ENCODE assay signal across 2 cellular contexts in genomic region chr19:42693760-42694350, GRCh38.
TF ChIP-seq lines count a peak whose summit lies in the region.

No MANE protein-coding gene starts in this region.

TF ChIP-seq in WTC11, 78 proteins besides CTCF, POLR2A, EP300 and RAD21 (continued from another document):
- TF ChIP-seq, protein P1, sequence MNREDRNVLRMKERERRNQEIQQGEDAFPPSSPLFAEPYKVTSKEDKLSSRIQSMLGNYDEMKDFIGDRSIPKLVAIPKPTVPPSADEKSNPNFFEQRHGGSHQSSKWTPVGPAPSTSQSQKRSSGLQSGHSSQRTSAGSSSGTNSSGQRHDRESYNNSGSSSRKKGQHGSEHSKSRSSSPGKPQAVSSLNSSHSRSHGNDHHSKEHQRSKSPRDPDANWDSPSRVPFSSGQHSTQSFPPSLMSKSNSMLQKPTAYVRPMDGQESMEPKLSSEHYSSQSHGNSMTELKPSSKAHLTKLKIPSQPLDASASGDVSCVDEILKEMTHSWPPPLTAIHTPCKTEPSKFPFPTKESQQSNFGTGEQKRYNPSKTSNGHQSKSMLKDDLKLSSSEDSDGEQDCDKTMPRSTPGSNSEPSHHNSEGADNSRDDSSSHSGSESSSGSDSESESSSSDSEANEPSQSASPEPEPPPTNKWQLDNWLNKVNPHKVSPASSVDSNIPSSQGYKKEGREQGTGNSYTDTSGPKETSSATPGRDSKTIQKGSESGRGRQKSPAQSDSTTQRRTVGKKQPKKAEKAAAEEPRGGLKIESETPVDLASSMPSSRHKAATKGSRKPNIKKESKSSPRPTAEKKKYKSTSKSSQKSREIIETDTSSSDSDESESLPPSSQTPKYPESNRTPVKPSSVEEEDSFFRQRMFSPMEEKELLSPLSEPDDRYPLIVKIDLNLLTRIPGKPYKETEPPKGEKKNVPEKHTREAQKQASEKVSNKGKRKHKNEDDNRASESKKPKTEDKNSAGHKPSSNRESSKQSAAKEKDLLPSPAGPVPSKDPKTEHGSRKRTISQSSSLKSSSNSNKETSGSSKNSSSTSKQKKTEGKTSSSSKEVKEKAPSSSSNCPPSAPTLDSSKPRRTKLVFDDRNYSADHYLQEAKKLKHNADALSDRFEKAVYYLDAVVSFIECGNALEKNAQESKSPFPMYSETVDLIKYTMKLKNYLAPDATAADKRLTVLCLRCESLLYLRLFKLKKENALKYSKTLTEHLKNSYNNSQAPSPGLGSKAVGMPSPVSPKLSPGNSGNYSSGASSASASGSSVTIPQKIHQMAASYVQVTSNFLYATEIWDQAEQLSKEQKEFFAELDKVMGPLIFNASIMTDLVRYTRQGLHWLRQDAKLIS (CRISPR knock-in tag; IDR thresholded peaks at IDR 0.05; ENCODE audit: borderline replicate concordance) = no peak
- TF ChIP-seq ZNF121 (CRISPR knock-in tag; IDR thresholded peaks at IDR 0.05) = peak; percentile 97
- no peak for TF ChIP-seq ZNF138 (CRISPR knock-in tag; conservative IDR thresholded peaks at IDR 0.05)

TF ChIP-seq in HepG2, 621 proteins besides CTCF, POLR2A, EP300 and RAD21 (continued from another document):
- no peak for TF ChIP-seq ZBTB43 (CRISPR knock-in tag; conservative IDR thresholded peaks at IDR 0.05)
- TF ChIP-seq, protein P2, sequence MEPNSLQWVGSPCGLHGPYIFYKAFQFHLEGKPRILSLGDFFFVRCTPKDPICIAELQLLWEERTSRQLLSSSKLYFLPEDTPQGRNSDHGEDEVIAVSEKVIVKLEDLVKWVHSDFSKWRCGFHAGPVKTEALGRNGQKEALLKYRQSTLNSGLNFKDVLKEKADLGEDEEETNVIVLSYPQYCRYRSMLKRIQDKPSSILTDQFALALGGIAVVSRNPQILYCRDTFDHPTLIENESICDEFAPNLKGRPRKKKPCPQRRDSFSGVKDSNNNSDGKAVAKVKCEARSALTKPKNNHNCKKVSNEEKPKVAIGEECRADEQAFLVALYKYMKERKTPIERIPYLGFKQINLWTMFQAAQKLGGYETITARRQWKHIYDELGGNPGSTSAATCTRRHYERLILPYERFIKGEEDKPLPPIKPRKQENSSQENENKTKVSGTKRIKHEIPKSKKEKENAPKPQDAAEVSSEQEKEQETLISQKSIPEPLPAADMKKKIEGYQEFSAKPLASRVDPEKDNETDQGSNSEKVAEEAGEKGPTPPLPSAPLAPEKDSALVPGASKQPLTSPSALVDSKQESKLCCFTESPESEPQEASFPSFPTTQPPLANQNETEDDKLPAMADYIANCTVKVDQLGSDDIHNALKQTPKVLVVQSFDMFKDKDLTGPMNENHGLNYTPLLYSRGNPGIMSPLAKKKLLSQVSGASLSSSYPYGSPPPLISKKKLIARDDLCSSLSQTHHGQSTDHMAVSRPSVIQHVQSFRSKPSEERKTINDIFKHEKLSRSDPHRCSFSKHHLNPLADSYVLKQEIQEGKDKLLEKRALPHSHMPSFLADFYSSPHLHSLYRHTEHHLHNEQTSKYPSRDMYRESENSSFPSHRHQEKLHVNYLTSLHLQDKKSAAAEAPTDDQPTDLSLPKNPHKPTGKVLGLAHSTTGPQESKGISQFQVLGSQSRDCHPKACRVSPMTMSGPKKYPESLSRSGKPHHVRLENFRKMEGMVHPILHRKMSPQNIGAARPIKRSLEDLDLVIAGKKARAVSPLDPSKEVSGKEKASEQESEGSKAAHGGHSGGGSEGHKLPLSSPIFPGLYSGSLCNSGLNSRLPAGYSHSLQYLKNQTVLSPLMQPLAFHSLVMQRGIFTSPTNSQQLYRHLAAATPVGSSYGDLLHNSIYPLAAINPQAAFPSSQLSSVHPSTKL (CRISPR knock-in tag; IDR thresholded peaks at IDR 0.05) = no peak
- no peak for TF ChIP-seq THRA (CRISPR knock-in tag; IDR thresholded peaks at IDR 0.05; ENCODE audit: borderline replicate concordance)
- no peak for TF ChIP-seq ZNF780A (CRISPR knock-in tag; IDR thresholded peaks at IDR 0.05)
- no peak for TF ChIP-seq ZNF350 (CRISPR knock-in tag; IDR thresholded peaks at IDR 0.05; ENCODE audit: borderline replicate concordance, low read depth)
- TF ChIP-seq SMC3 (IDR thresholded peaks at IDR 0.05; ENCODE audit: low read length) = peak; percentile 11; the same call in 1 of the 2 replicates
- TF ChIP-seq NFATC3 (CRISPR knock-in tag; IDR thresholded peaks at IDR 0.05) = no peak
- no peak for TF ChIP-seq NKX3-1 (CRISPR knock-in tag; IDR thresholded peaks at IDR 0.05)
- TF ChIP-seq ZNF740 (CRISPR knock-in tag; IDR thresholded peaks at IDR 0.05) = no peak
- TF ChIP-seq ZNF121 (CRISPR knock-in tag; IDR thresholded peaks at IDR 0.05) = 0 out of 2 replicates have a peak, but pooled peaks have one; percentile 37
TF ChIP-seq in HepG2: peak in this region for 4.
